In the genomic region with DNA sequence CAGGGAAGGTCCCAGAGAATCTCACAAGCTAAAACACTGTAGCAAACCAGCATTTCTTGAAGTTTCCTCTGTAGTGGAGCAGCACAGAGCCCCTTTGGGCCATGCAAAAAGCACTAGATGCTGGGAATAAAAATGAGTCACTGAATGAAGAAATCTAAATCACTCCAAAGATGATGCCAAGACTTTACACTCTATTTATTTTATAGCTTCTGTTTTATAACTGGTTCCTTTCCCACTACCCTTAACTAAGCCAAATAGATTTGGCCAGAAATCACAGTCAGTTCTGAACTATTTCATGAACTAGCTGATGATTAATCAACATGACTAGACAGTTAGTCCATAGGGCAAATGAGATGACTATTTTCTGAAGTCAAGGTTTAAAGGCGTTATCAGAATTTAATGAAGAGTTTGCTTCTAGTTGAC, we compare ENCODE assay signal across 12 cellular contexts.
DNase-seq lines count a peak whose midpoint lies in the region; ATAC-seq and TF ChIP-seq lines count a peak whose summit lies in the region.
"Had no signal": no experiment of that assay in that cellular context is flagged by ENCODE, and none has a peak within 500 bp of the region (broad histone marks: within the 10 kb centered on the region; RNA-seq: fewer than 3 reads in every experiment).

No MANE protein-coding gene starts in this region.

- no peak overlapping the region for H3K14ac ChIP-seq in mesenchymal stem cell (ENCODE audit: low read length in 2 of 2)

- peaks cover 2% of the 10 kb centered on the region for H3K79me1 ChIP-seq in mesenchymal stem cell (replicated peaks; ENCODE audit: low read length, poor library complexity, severe bottlenecking)

- peak overlapping the region; percentile 88 for H2AK5ac ChIP-seq in mesenchymal stem cell (ENCODE audit: low read length, severe bottlenecking)

- no peaks in the 10 kb centered on the region for H3K27me3 Mint-ChIP-seq in activated CD8-positive, alpha-beta memory T cell treated with anti-CD3 and anti-CD28 coated beads, Interleukin-2, amount 10 ng/mL, durations not matched to agents 7 days and 5 days
- H3K27me3 Mint-ChIP-seq in endodermal cell (ENCODE audit: insufficient read depth), result peaks cover 9% of the 10 kb centered on the region

- H3K4ac ChIP-seq in mesenchymal stem cell (ENCODE audit: low read depth in 1 of 2, low read length in 2 of 2), result no peak overlapping the region

- no peaks in the 10 kb centered on the region for H3K27me3 ChIP-seq in mesenchymal stem cell (ENCODE audit: control insufficient read depth in 1 of 2, insufficient read depth in 1 of 2, low read length in 2 of 2)
- peaks cover 6% of the 10 kb centered on the region for H3K27me3 ChIP-seq in endodermal cell (ENCODE audit: control insufficient read depth, insufficient read depth, low read length, poor library complexity, severe bottlenecking)

- DNase-seq in A172 (ENCODE audit: low spot score), result peak; percentile 78
- DNase-seq in NCI-H446 treated with DMSO at 0.1 percent for 48 hours (lab: John Stamatoyannopoulos, UW), result peak; percentile 87
- peak; percentile 83 for DNase-seq in mesenchymal stem cell
- DNase-seq in activated CD8-positive, alpha-beta memory T cell treated with anti-CD3 and anti-CD28 coated beads, Interleukin-2, amount 10 ng/mL, durations not matched to agents 7 days and 5 days, result no peak
- DNase-seq in endodermal cell, result no peak
- no peak for DNase-seq in islet precursor cell
- DNase-seq: amygdala; NCI-H774; stimulated activated CD4-positive, alpha-beta T cell treated with anti-CD3 and anti-CD28 coated beads, Interleukin-4, amount 100 ng/mL, for 24 hours had no signal

- ATAC-seq in esophagus mucosa (peak; percentile 86), HG03175 (IDR thresholded peaks at IDR 0.05; ENCODE audit: unreplicated experiment) (no peak)
- no peak for ATAC-seq in activated CD8-positive, alpha-beta memory T cell treated with anti-CD3 and anti-CD28 coated beads, Interleukin-2, amount 10 ng/mL, durations not matched to agents 7 days and 5 days
- ATAC-seq: activated CD4-positive, CD25-positive, alpha-beta regulatory T cell treated with anti-CD3 and anti-CD28 coated beads, Interleukin-2, amount 50 U/mL, for 24 hours had no signal

- H3K4me3 Mint-ChIP-seq in activated CD8-positive, alpha-beta memory T cell treated with anti-CD3 and anti-CD28 coated beads, Interleukin-2, amount 10 ng/mL, durations not matched to agents 7 days and 5 days, result no peak overlapping the region
- H3K4me3 Mint-ChIP-seq in endodermal cell, result no peak overlapping the region

- WGBS in mesenchymal stem cell, result no CpG with 5 or more reads among the region's 1 CpG
- WGBS in endodermal cell (ENCODE audit: insufficient coverage in 1 of 2, insufficient read length in 1 of 2), 2 experiments, result 92% methylated on average over 1 of the region's 1 CpG; no CpG with 5 or more reads in 1 of the 2 experiments

- H2BK5ac ChIP-seq in mesenchymal stem cell (ENCODE audit: low read depth, low read length, poor library complexity, severe bottlenecking), result peak overlapping the region; percentile 61

- H3K4me3 ChIP-seq in mesenchymal stem cell (ENCODE audit: insufficient read depth in 1 of 2, low read depth in 1 of 2, low read length in 2 of 2), result peak overlapping the region in 1 of 2 experiments; percentile 5
- no peak overlapping the region for H3K4me3 ChIP-seq in endodermal cell (ENCODE audit: low read length)

- H4K8ac ChIP-seq in mesenchymal stem cell (ENCODE audit: low read length), result no peak overlapping the region

- H3K9me3 ChIP-seq in mesenchymal stem cell (ENCODE audit: control insufficient read depth, low read length), result no peaks in the 10 kb centered on the region
- peaks cover 18% of the 10 kb centered on the region for H3K9me3 ChIP-seq in endodermal cell (ENCODE audit: control insufficient read depth, low read length)

- H3K36me3 ChIP-seq in mesenchymal stem cell (ENCODE audit: control insufficient read depth in 1 of 2, insufficient read depth in 2 of 2, low read depth in 1 of 2, low read length in 2 of 2) (peaks cover 0 to 15% of the 10 kb centered on the region in 2 experiments), endodermal cell (ENCODE audit: control insufficient read depth, insufficient read depth, low read length) (peaks cover 8% of the 10 kb centered on the region)

- H3K4me1 ChIP-seq in mesenchymal stem cell (ENCODE audit: control insufficient read depth, insufficient read depth, low read depth, low read length) (peaks cover 3% of the 10 kb centered on the region), endodermal cell (ENCODE audit: control insufficient read depth, insufficient read depth, low read length) (peaks cover 6% of the 10 kb centered on the region)

- no peak overlapping the region for H2BK15ac ChIP-seq in mesenchymal stem cell (ENCODE audit: low read depth, poor library complexity, severe bottlenecking)

- H3K27ac Mint-ChIP-seq in activated CD8-positive, alpha-beta memory T cell treated with anti-CD3 and anti-CD28 coated beads, Interleukin-2, amount 10 ng/mL, durations not matched to agents 7 days and 5 days, result no peak overlapping the region
- H3K27ac Mint-ChIP-seq in endodermal cell, result no peak overlapping the region

- no peak overlapping the region for H2BK120ac ChIP-seq in mesenchymal stem cell (ENCODE audit: low read depth, low read length)

- H3K27ac ChIP-seq in mesenchymal stem cell (ENCODE audit: low read length, poor library complexity, severe bottlenecking) (peak overlapping the region; percentile 92), endodermal cell (ENCODE audit: low read depth, low read length) (no peak overlapping the region)

- peaks cover 14% of the 10 kb centered on the region for H3K36me3 Mint-ChIP-seq in activated CD8-positive, alpha-beta memory T cell treated with anti-CD3 and anti-CD28 coated beads, Interleukin-2, amount 10 ng/mL, durations not matched to agents 7 days and 5 days
- H3K36me3 Mint-ChIP-seq in endodermal cell (ENCODE audit: low read depth), result peaks cover 10% of the 10 kb centered on the region

- CTCF ChIA-PET in activated CD8-positive, alpha-beta memory T cell treated with anti-CD3 and anti-CD28 coated beads, Interleukin-2, amount 10 ng/mL, durations not matched to agents 7 days and 5 days (lab: Charles Lee), result no interaction called here

- H3K23ac ChIP-seq in mesenchymal stem cell (ENCODE audit: low read length in 2 of 2), result no peak overlapping the region

- H3K4me1 Mint-ChIP-seq in activated CD8-positive, alpha-beta memory T cell treated with anti-CD3 and anti-CD28 coated beads, Interleukin-2, amount 10 ng/mL, durations not matched to agents 7 days and 5 days, result no peaks in the 10 kb centered on the region
- peaks cover 15% of the 10 kb centered on the region for H3K4me1 Mint-ChIP-seq in endodermal cell

- no peak overlapping the region for H2BK12ac ChIP-seq in mesenchymal stem cell (ENCODE audit: low read length in 2 of 2)

- no peaks in the 10 kb centered on the region for H3K9me3 Mint-ChIP-seq in activated CD8-positive, alpha-beta memory T cell treated with anti-CD3 and anti-CD28 coated beads, Interleukin-2, amount 10 ng/mL, durations not matched to agents 7 days and 5 days (ENCODE audit: low read depth)
- peaks cover 7% of the 10 kb centered on the region for H3K9me3 Mint-ChIP-seq in endodermal cell

- H3K18ac ChIP-seq in mesenchymal stem cell (ENCODE audit: low read depth in 1 of 2, low read length in 2 of 2), result no peak overlapping the region

- H2AFZ ChIP-seq in mesenchymal stem cell (ENCODE audit: low read depth, low read length), result no peak overlapping the region

- H4K91ac ChIP-seq in mesenchymal stem cell (ENCODE audit: low read length), result no peak overlapping the region

- peak overlapping the region; percentile 11 for H3K9ac ChIP-seq in mesenchymal stem cell (ENCODE audit: low read length)
- H3K9ac ChIP-seq in endodermal cell (ENCODE audit: extremely low read depth, low read length, poor library complexity, severe bottlenecking), result no peak overlapping the region

- H3K4me2 ChIP-seq in mesenchymal stem cell (ENCODE audit: low read length, poor library complexity, severe bottlenecking), result no peak overlapping the region

- no peak for TF ChIP-seq CTCF in endodermal cell (conservative IDR thresholded peaks at IDR 0.05)

Comparison
In these comparisons a context has a peak if more than half of its experiments do, and no peak if none do; other contexts are left out.
1. DNase-seq: peak in A172 (single experiment), NCI-H446 treated with DMSO at 0.1 percent for 48 hours (single experiment) and mesenchymal stem cell (single experiment); none in activated CD8-positive, alpha-beta memory T cell treated with anti-CD3 and anti-CD28 coated beads, Interleukin-2, amount 10 ng/mL, durations not matched to agents 7 days and 5 days (single experiment), endodermal cell (single experiment) and islet precursor cell (single experiment).